1 cellular context compared by ENCODE assay signal in genomic region chr18:1624612-1625011, GRCh38.
TF ChIP-seq lines count a peak whose summit lies in the region.

No MANE protein-coding gene starts in this region.

TF ChIP-seq in HepG2, 621 proteins besides CTCF, POLR2A, EP300 and RAD21 (continued from another document):
- TF ChIP-seq RERE (CRISPR knock-in tag; IDR thresholded peaks at IDR 0.05; ENCODE audit: low read depth) = peak; percentile 93
- TF ChIP-seq TMF1 (CRISPR knock-in tag; IDR thresholded peaks at IDR 0.05; ENCODE audit: low read depth) = no peak
- no peak for TF ChIP-seq SMC3 (IDR thresholded peaks at IDR 0.05; ENCODE audit: low read length)
- peak; percentile 82 for TF ChIP-seq ONECUT2 (CRISPR knock-in tag; IDR thresholded peaks at IDR 0.05)
- 0 out of 2 replicates have a peak, but pooled peaks have one; percentile 20 for TF ChIP-seq HDAC1 (CRISPR knock-in tag; IDR thresholded peaks at IDR 0.05)
- peak; percentile 65 for TF ChIP-seq BCL6 (CRISPR knock-in tag; IDR thresholded peaks at IDR 0.05)
- peak; percentile 62; the same call in 1 of the 2 replicates for TF ChIP-seq ARID5B (CRISPR knock-in tag; IDR thresholded peaks at IDR 0.05)
- TF ChIP-seq ZGPAT (CRISPR knock-in tag; IDR thresholded peaks at IDR 0.05) = 0 out of 2 replicates have a peak, but pooled peaks have one; percentile 23
- peak; percentile 42; the same call in 1 of the 2 replicates for TF ChIP-seq ATF7 (IDR thresholded peaks at IDR 0.05)
- TF ChIP-seq ATF7 (CRISPR knock-in tag; IDR thresholded peaks at IDR 0.05) = no peak
- TF ChIP-seq CEBPB (IDR thresholded peaks at IDR 0.05; ENCODE audit: borderline replicate concordance, low read depth, low read length) = peak; percentile 60; the same call in 1 of the 2 replicates
- TF ChIP-seq HHEX (CRISPR knock-in tag; IDR thresholded peaks at IDR 0.05) = peak; percentile 84
- no peak for TF ChIP-seq ZNF121 (CRISPR knock-in tag; IDR thresholded peaks at IDR 0.05)
- peak in 1 of 2 experiments; percentile 79; a peak in 2 of 4 replicates for TF ChIP-seq ATF4 (CRISPR knock-in tag; IDR thresholded peaks at IDR 0.05)
- TF ChIP-seq ZNF558 (CRISPR knock-in tag; IDR thresholded peaks at IDR 0.05; ENCODE audit: borderline replicate concordance) = no peak
- TF ChIP-seq ZNF609 (CRISPR knock-in tag; IDR thresholded peaks at IDR 0.05; ENCODE audit: borderline replicate concordance) = peak; percentile 86
- TF ChIP-seq MAZ (IDR thresholded peaks at IDR 0.05; ENCODE audit: borderline replicate concordance, low read depth, low read length) = no peak
- no peak for TF ChIP-seq MAZ (CRISPR knock-in tag; IDR thresholded peaks at IDR 0.05; ENCODE audit: low read depth)
- TF ChIP-seq CEBPG (CRISPR knock-in tag; IDR thresholded peaks at IDR 0.05) = 0 out of 2 replicates have a peak, but pooled peaks have one; percentile 21
- peak; percentile 71; the same call in 1 of the 2 replicates for TF ChIP-seq TCF7 (IDR thresholded peaks at IDR 0.05; ENCODE audit: low read depth)
- peak; percentile 97 for TF ChIP-seq FOXA3 (CRISPR knock-in tag; IDR thresholded peaks at IDR 0.05)
- TF ChIP-seq TBX3 (IDR thresholded peaks at IDR 0.05; ENCODE audit: borderline replicate concordance) = peak; percentile 93
- TF ChIP-seq RBAK (CRISPR knock-in tag; IDR thresholded peaks at IDR 0.05) = no peak
- TF ChIP-seq HMG20A (CRISPR knock-in tag; IDR thresholded peaks at IDR 0.05; ENCODE audit: borderline replicate concordance) = peak; percentile 74
- peak; percentile 79; the same call in 1 of the 2 replicates for TF ChIP-seq FOXJ3 (CRISPR knock-in tag; IDR thresholded peaks at IDR 0.05; ENCODE audit: borderline replicate concordance)
- TF ChIP-seq SOX13 (IDR thresholded peaks at IDR 0.05) = no peak
- TF ChIP-seq SOX13 (CRISPR knock-in tag; conservative IDR thresholded peaks at IDR 0.05 in 1 of 2, IDR thresholded peaks at IDR 0.05 in 1 of 2) = peak in 1 of 2 experiments; percentile 40; a peak in 1 of 4 replicates
- TF ChIP-seq TCF7L2 (IDR thresholded peaks at IDR 0.05; ENCODE audit: low read depth, low read length) = 0 out of 2 replicates have a peak, but pooled peaks have one; percentile 42
- TF ChIP-seq FOXA1 (IDR thresholded peaks at IDR 0.05) = peak; percentile 94
- 0 out of 2 replicates have a peak, but pooled peaks have one; percentile 22 for TF ChIP-seq FOXA1 (CRISPR knock-in tag; IDR thresholded peaks at IDR 0.05)
- TF ChIP-seq GATAD2A (CRISPR knock-in tag; IDR thresholded peaks at IDR 0.05) = peak; percentile 68
- no peak for TF ChIP-seq ZNF256 (CRISPR knock-in tag; conservative IDR thresholded peaks at IDR 0.05)
- peak; percentile 55; the same call in 1 of the 2 replicates for TF ChIP-seq CBFB (CRISPR knock-in tag; IDR thresholded peaks at IDR 0.05)
- TF ChIP-seq ZNF503 (CRISPR knock-in tag; IDR thresholded peaks at IDR 0.05) = peak; percentile 61; the same call in 1 of the 2 replicates
- TF ChIP-seq NFIC (IDR thresholded peaks at IDR 0.05; ENCODE audit: low read length) = peak; percentile 67; the same call in 1 of the 2 replicates
- peak; percentile 14; the same call in 1 of the 2 replicates for TF ChIP-seq NR2F6 (IDR thresholded peaks at IDR 0.05)
- TF ChIP-seq NR2F6 (CRISPR knock-in tag; IDR thresholded peaks at IDR 0.05) = no peak
- TF ChIP-seq FOXP1 (IDR thresholded peaks at IDR 0.05) = peak; percentile 69; the same call in 1 of the 2 replicates
- TF ChIP-seq FOXP1 (CRISPR knock-in tag; IDR thresholded peaks at IDR 0.05) = peak; percentile 93
